Comparison of ENCODE assay signal across 11 cellular contexts in genomic region chr10:49300140-49300974, GRCh38. TPM values are rescaled to one million over a fixed set of nuclear protein-coding genes. Genes with fewer than 3 reads are reported as not detected.
DNase-seq lines count a peak whose midpoint lies in the region; ATAC-seq, FAIRE-seq and TF ChIP-seq lines count a peak whose summit lies in the region.
"Had no signal": no experiment of that assay in that cellular context is flagged by ENCODE, and none has a peak within 500 bp of the region (broad histone marks: within the 10 kb centered on the region; RNA-seq: fewer than 3 reads in every experiment).

No MANE protein-coding gene starts in this region.

- H3K27ac Mint-ChIP-seq in activated T-helper 2 cell treated with anti-CD3 and anti-CD28 coated beads, Interferon-gamma antibody, Interleukin-2, Interleukin-4, amounts not matched to agents 10 μg/mL and 5 μg/mL and 100 μg/mL, durations not matched to agents 14 hours and 24 hours and 36 hours = no peak overlapping the region
- H3K27ac Mint-ChIP-seq in stimulated activated naive CD8-positive, alpha-beta T cell treated with anti-CD3 and anti-CD28 coated beads, Interleukin-15, amount 100 ng/mL, for 72 hours = no peak overlapping the region
- H3K27ac Mint-ChIP-seq: H9; natural killer cell treated with Interleukin-12 subunit alpha and Interleukin-12 subunit beta and Interleukin-15 and Interleukin-18, amount 100 ng/mL, for 72 hours had no signal

- 0 out of 2 replicates have a peak overlapping the region, but pooled peaks have one; percentile 7 for H2AFZ ChIP-seq in KMS-11 (ENCODE audit: low read depth)

- H3K4me1 ChIP-seq in KMS-11 (ENCODE audit: low read depth, poor library complexity, severe bottlenecking) (peaks cover 25% of the 10 kb centered on the region), heart left ventricle (peaks cover 0 to 88% (median 62%) of the 10 kb centered on the region in 12 donors), kidney (ENCODE audit: control insufficient read depth in 1 of 2, insufficient read depth in 1 of 2, low read depth in 1 of 2, low read length in 2 of 2) (peaks cover 0 to 3% of the 10 kb centered on the region in 2 donors)

- H3K27ac ChIP-seq in KMS-11 (peak overlapping the region; percentile 43; the same call in 1 of the 2 replicates), heart left ventricle (peak overlapping the region; percentile 80 to 99 (median 94)), kidney (ENCODE audit: low read depth in 2 of 2, low read length in 2 of 2) (no peak overlapping the region)

- H3K4me3 ChIP-seq in KMS-11 (IDR thresholded peaks at IDR 0.05; ENCODE audit: insufficient read depth, low read depth, low read length) = no peak overlapping the region
- H3K4me3 ChIP-seq in heart left ventricle = peak overlapping the region; percentile 34 to 71 (median 58)
- H3K4me3 ChIP-seq in kidney (ENCODE audit: low read length in 2 of 2) = no peak overlapping the region

- H3K36me3 Mint-ChIP-seq in activated T-helper 2 cell treated with anti-CD3 and anti-CD28 coated beads, Interferon-gamma antibody, Interleukin-2, Interleukin-4, amounts not matched to agents 10 μg/mL and 5 μg/mL and 100 μg/mL, durations not matched to agents 14 hours and 24 hours and 36 hours (ENCODE audit: low read depth) = no peaks in the 10 kb centered on the region
- H3K36me3 Mint-ChIP-seq: natural killer cell treated with Interleukin-12 subunit alpha and Interleukin-12 subunit beta and Interleukin-15 and Interleukin-18, amount 100 ng/mL, for 72 hours had no signal

- H3K79me2 ChIP-seq in KMS-11 (ENCODE audit: insufficient read depth, low read depth) = no peaks in the 10 kb centered on the region

- ATAC-seq in GM18498 (IDR thresholded peaks at IDR 0.05; ENCODE audit: unreplicated experiment) (peak; percentile 86), GM21737 (IDR thresholded peaks at IDR 0.05; ENCODE audit: unreplicated experiment) (peak; percentile 62), heart left ventricle (peak; percentile 71 to 82 (median 80))
- no peak for ATAC-seq in stimulated activated naive CD8-positive, alpha-beta T cell treated with anti-CD3 and anti-CD28 coated beads, Interleukin-15, amount 100 ng/mL, for 72 hours

- no peaks in the 10 kb centered on the region for H4K20me1 ChIP-seq in KMS-11 (ENCODE audit: insufficient read depth)

- TF ChIP-seq CTCF in KMS-11 (conservative IDR thresholded peaks at IDR 0.05; ENCODE audit: low read depth, low read length) = no peak
- peak in 5 of 12 donors; percentile 11 to 34 (median 20) for TF ChIP-seq CTCF in heart left ventricle (IDR thresholded peaks at IDR 0.05)
- no peak for TF ChIP-seq CTCF in kidney (IDR thresholded peaks at IDR 0.05; ENCODE audit: borderline replicate concordance, extremely low read depth, insufficient read depth)

- 12 to 23% (median 21%) methylated on average over 6 of the region's 6 CpGs for WGBS in heart left ventricle, 4 donors

- H3K36me3 ChIP-seq in KMS-11 (ENCODE audit: insufficient read depth) (no peaks in the 10 kb centered on the region), heart left ventricle (peaks cover 0 to 3% (median 0%) of the 10 kb centered on the region in 9 donors), kidney (ENCODE audit: control insufficient read depth in 1 of 2, insufficient read depth in 2 of 2, low read length in 2 of 2) (no peaks in the 10 kb centered on the region)

- H3K4me1 Mint-ChIP-seq in activated T-helper 2 cell treated with anti-CD3 and anti-CD28 coated beads, Interferon-gamma antibody, Interleukin-2, Interleukin-4, amounts not matched to agents 10 μg/mL and 5 μg/mL and 100 μg/mL, durations not matched to agents 14 hours and 24 hours and 36 hours (ENCODE audit: low read depth) = no peaks in the 10 kb centered on the region
- H3K4me1 Mint-ChIP-seq in stimulated activated naive CD8-positive, alpha-beta T cell treated with anti-CD3 and anti-CD28 coated beads, Interleukin-15, amount 100 ng/mL, for 72 hours = no peaks in the 10 kb centered on the region

- peak overlapping the region; percentile 33; the same call in 1 of the 2 replicates for H3K4me2 ChIP-seq in KMS-11

- intact Hi-C loops in heart left ventricle (cut with DNase I) = loop anchor here in 3 of 10 donors (5.0 kb wide), 3 partner anchors 58 to 318 kb away; no protein-coding TSS in a partner anchor
- intact Hi-C loops in kidney (cut with DNase I) = no loop called here
- intact Hi-C loops in activated T-helper 2 cell treated with anti-CD3 and anti-CD28 coated beads, Interferon-gamma antibody, Interleukin-2, Interleukin-4, amounts not matched to agents 10 μg/mL and 5 μg/mL and 100 μg/mL, durations not matched to agents 14 hours and 24 hours and 36 hours (cut with micrococcal nuclease) = no loop called here

- H3K27me3 ChIP-seq in KMS-11 (ENCODE audit: insufficient read depth, low read depth) = no peaks in the 10 kb centered on the region
- no peaks in the 10 kb centered on the region for H3K27me3 ChIP-seq in heart left ventricle

- H3K9me3 Mint-ChIP-seq in activated T-helper 2 cell treated with anti-CD3 and anti-CD28 coated beads, Interferon-gamma antibody, Interleukin-2, Interleukin-4, amounts not matched to agents 10 μg/mL and 5 μg/mL and 100 μg/mL, durations not matched to agents 14 hours and 24 hours and 36 hours = no peaks in the 10 kb centered on the region
- no peaks in the 10 kb centered on the region for H3K9me3 Mint-ChIP-seq in stimulated activated naive CD8-positive, alpha-beta T cell treated with anti-CD3 and anti-CD28 coated beads, Interleukin-15, amount 100 ng/mL, for 72 hours
- H3K9me3 Mint-ChIP-seq: H9; natural killer cell treated with Interleukin-12 subunit alpha and Interleukin-12 subunit beta and Interleukin-15 and Interleukin-18, amount 100 ng/mL, for 72 hours had no signal

- DNase-seq in heart left ventricle (peak; percentile 77 to 89 (median 79)), kidney (no peak), NCI-H2171 (lab: John Stamatoyannopoulos, UW) (no peak)
- no peak for DNase-seq in activated T-helper 2 cell treated with anti-CD3 and anti-CD28 coated beads, Interferon-gamma antibody, Interleukin-2, Interleukin-4, amounts not matched to agents 10 μg/mL and 5 μg/mL and 100 μg/mL, durations not matched to agents 14 hours and 24 hours and 36 hours (ENCODE audit: low spot score)
- DNase-seq in stimulated activated naive CD8-positive, alpha-beta T cell treated with anti-CD3 and anti-CD28 coated beads, Interleukin-15, amount 100 ng/mL, for 72 hours = no peak
- DNase-seq: H9; NK-92 treated with Interleukin-12 subunit alpha and Interleukin-12 subunit beta, amount 100 ng/mL, for 24 hours had no signal

- no peak overlapping the region; the same call in 1 of the 2 replicates for H3K9ac ChIP-seq in KMS-11
- no peak overlapping the region for H3K9ac ChIP-seq in kidney (ENCODE audit: low read length in 2 of 2)

- H3K4me3 Mint-ChIP-seq in activated T-helper 2 cell treated with anti-CD3 and anti-CD28 coated beads, Interferon-gamma antibody, Interleukin-2, Interleukin-4, amounts not matched to agents 10 μg/mL and 5 μg/mL and 100 μg/mL, durations not matched to agents 14 hours and 24 hours and 36 hours (ENCODE audit: low read depth) = no peak overlapping the region
- H3K4me3 Mint-ChIP-seq in stimulated activated naive CD8-positive, alpha-beta T cell treated with anti-CD3 and anti-CD28 coated beads, Interleukin-15, amount 100 ng/mL, for 72 hours = no peak overlapping the region
- H3K4me3 Mint-ChIP-seq: H9; natural killer cell treated with Interleukin-12 subunit alpha and Interleukin-12 subunit beta and Interleukin-15 and Interleukin-18, amount 100 ng/mL, for 72 hours had no signal

- FAIRE-seq in kidney (lab: Jason Lieb, UNC) = no peak

- H3K9me3 ChIP-seq in heart left ventricle (no peaks in the 10 kb centered on the region), kidney (ENCODE audit: control insufficient read depth in 1 of 2, low read length in 2 of 2) (no peaks in the 10 kb centered on the region)

- no peak for TF ChIP-seq POLR2A in heart left ventricle (IDR thresholded peaks at IDR 0.05)

- H3K27me3 Mint-ChIP-seq in activated T-helper 2 cell treated with anti-CD3 and anti-CD28 coated beads, Interferon-gamma antibody, Interleukin-2, Interleukin-4, amounts not matched to agents 10 μg/mL and 5 μg/mL and 100 μg/mL, durations not matched to agents 14 hours and 24 hours and 36 hours (ENCODE audit: low read depth) = peaks cover 5% of the 10 kb centered on the region
- H3K27me3 Mint-ChIP-seq in stimulated activated naive CD8-positive, alpha-beta T cell treated with anti-CD3 and anti-CD28 coated beads, Interleukin-15, amount 100 ng/mL, for 72 hours = peaks cover 8% of the 10 kb centered on the region

RNA-seq across cellular contexts. Expression of gene C10orf71, which starts 1.4 kb away (rescaled TPM):
- 100 to 1,000 TPM in 6 of 9 donors, 10 to 100 TPM in 3; 46.8 to 228 (median 120) TPM for total RNA-seq in heart left ventricle
- 10 to 100 TPM in 1 of 2 donors, 1 to 10 TPM in 1; 6.6 to 44.7 TPM for polyA plus RNA-seq in heart left ventricle
- not detected for total RNA-seq in kidney
- polyA plus RNA-seq in kidney (ENCODE audit: insufficient read depth, low read depth, low replicate concordance) = 0.28 TPM
- not detected in 2 replicates for total RNA-seq in activated T-helper 2 cell treated with anti-CD3 and anti-CD28 coated beads, Interferon-gamma antibody, Interleukin-2, Interleukin-4, amounts not matched to agents 10 μg/mL and 5 μg/mL and 100 μg/mL, durations not matched to agents 14 hours and 24 hours and 36 hours
- total RNA-seq: H9; natural killer cell treated with Interleukin-12 subunit alpha and Interleukin-12 subunit beta and Interleukin-15 and Interleukin-18, amount 100 ng/mL, for 72 hours had no signal

Comparison
In these comparisons a context has a peak if more than half of its experiments do, and no peak if none do; other contexts are left out.
1. H3K27ac ChIP-seq: peak in KMS-11 (single experiment) and heart left ventricle (12 of 12); none in kidney (0 of 2).
2. H3K4me3 ChIP-seq: peak in heart left ventricle (12 of 12); none in KMS-11 (single experiment) and kidney (0 of 2).
3. DNase-seq: peak in heart left ventricle (5 of 5); none in kidney (single experiment), activated T-helper 2 cell treated with anti-CD3 and anti-CD28 coated beads, Interferon-gamma antibody, Interleukin-2, Interleukin-4, amounts not matched to agents 10 μg/mL and 5 μg/mL and 100 μg/mL, durations not matched to agents 14 hours and 24 hours and 36 hours (single experiment), NCI-H2171 (single experiment) and stimulated activated naive CD8-positive, alpha-beta T cell treated with anti-CD3 and anti-CD28 coated beads, Interleukin-15, amount 100 ng/mL, for 72 hours (0 of 2).
4. RNA of gene C10orf71, which starts 1.4 kb away (total RNA-seq): 46.8 to 228 TPM in heart left ventricle; not detected in kidney (single experiment) and not detected in activated T-helper 2 cell treated with anti-CD3 and anti-CD28 coated beads, Interferon-gamma antibody, Interleukin-2, Interleukin-4, amounts not matched to agents 10 μg/mL and 5 μg/mL and 100 μg/mL, durations not matched to agents 14 hours and 24 hours and 36 hours; every median in the first group is over 10 times any median in the second.